Comparison of ENCODE assay signal across 16 cellular contexts in the genomic region with DNA sequence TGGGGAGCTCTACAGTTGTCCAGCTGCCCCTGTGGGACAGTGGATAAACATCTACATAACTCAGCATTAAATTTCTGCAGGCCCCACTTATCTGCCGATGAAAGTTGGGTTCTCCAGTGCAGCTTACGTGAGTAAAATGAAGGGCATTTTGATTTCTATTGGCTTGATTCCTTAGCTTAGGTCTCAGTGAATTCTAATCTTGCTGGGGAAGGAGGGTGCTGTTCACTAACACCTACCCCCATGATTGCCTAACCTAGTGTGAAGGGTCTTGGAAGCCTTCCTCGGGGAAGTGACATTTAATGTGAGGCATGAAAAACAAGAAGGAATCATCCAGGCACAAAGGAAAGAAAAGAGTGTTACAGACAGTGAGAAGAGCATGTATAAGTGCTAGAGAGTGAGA.
A peak's percentile ranks its signal among the peaks of the same experiment; 100 is the strongest.
DNase-seq lines count a peak whose midpoint lies in the region; ATAC-seq and TF ChIP-seq lines count a peak whose summit lies in the region.
"Had no signal": no experiment of that assay in that cellular context is flagged by ENCODE, and none has a peak within 500 bp of the region (broad histone marks: within the 10 kb centered on the region; RNA-seq: fewer than 3 reads in every experiment).

No MANE protein-coding gene starts in this region.

- H3K36me3 Mint-ChIP-seq in stimulated activated naive CD8-positive, alpha-beta T cell treated with anti-CD3 and anti-CD28 coated beads, Interleukin-15, Interleukin-2, amounts not matched to agents 100 ng/mL and 50 ng/mL, for 24 hours (ENCODE audit: low read depth), result peaks cover 34% of the 10 kb centered on the region
- H3K36me3 Mint-ChIP-seq in brain (peaks cover 61% of the 10 kb centered on the region), neural crest cell (ENCODE audit: low read depth) (peaks cover 14% of the 10 kb centered on the region)

- no peak for DNase-seq in stimulated activated naive CD8-positive, alpha-beta T cell treated with anti-CD3 and anti-CD28 coated beads, Interleukin-15, amount 100 ng/mL, for 72 hours
- no peak for DNase-seq in neural crest cell (ENCODE audit: low read depth, low spot score)
- no peak for DNase-seq in activated naive CD4-positive, alpha-beta T cell treated with anti-CD3 and anti-CD28 coated beads, Interleukin-2, amount 50 U/mL, for 16 hours
- no peak for DNase-seq in H4 (ENCODE audit: low spot score)
- DNase-seq in cerebellar nuclear complex (lab: John Stamatoyannopoulos, UW), result no peak
- DNase-seq: C1 segment of cervical spinal cord; Caco-2; CD4-positive, CD25-positive, alpha-beta regulatory T cell; CD8-positive, alpha-beta memory T cell; DMS153; DMS79; GDM1; GOT3 had no signal

- no peak for ATAC-seq in stimulated activated naive CD8-positive, alpha-beta T cell treated with anti-CD3 and anti-CD28 coated beads, Interleukin-15, amount 100 ng/mL, for 72 hours

- H3K4me3 Mint-ChIP-seq in stimulated activated naive CD8-positive, alpha-beta T cell treated with anti-CD3 and anti-CD28 coated beads, Interleukin-15, Interleukin-2, amounts not matched to agents 100 ng/mL and 50 ng/mL, for 24 hours, result no peak overlapping the region
- no peak overlapping the region for H3K4me3 Mint-ChIP-seq in stimulated activated naive CD8-positive, alpha-beta T cell treated with anti-CD3 and anti-CD28 coated beads, Interleukin-15, amount 100 ng/mL, for 72 hours
- H3K4me3 Mint-ChIP-seq in brain, result no peak overlapping the region
- H3K4me3 Mint-ChIP-seq in neural crest cell, result no peak overlapping the region
- H3K4me3 Mint-ChIP-seq: B cell; CD4-positive, CD25-positive, alpha-beta regulatory T cell; CD8-positive, alpha-beta memory T cell had no signal

- H3K27me3 Mint-ChIP-seq in stimulated activated naive CD8-positive, alpha-beta T cell treated with anti-CD3 and anti-CD28 coated beads, Interleukin-15, Interleukin-2, amounts not matched to agents 100 ng/mL and 50 ng/mL, for 24 hours, result no peaks in the 10 kb centered on the region
- no peaks in the 10 kb centered on the region for H3K27me3 Mint-ChIP-seq in stimulated activated naive CD8-positive, alpha-beta T cell treated with anti-CD3 and anti-CD28 coated beads, Interleukin-15, amount 100 ng/mL, for 72 hours
- H3K27me3 Mint-ChIP-seq in brain (peaks cover 2% of the 10 kb centered on the region), neural crest cell (ENCODE audit: low read depth) (no peaks in the 10 kb centered on the region)
- H3K27me3 Mint-ChIP-seq: B cell; CD4-positive, CD25-positive, alpha-beta regulatory T cell; CD8-positive, alpha-beta memory T cell had no signal

- peaks cover 4% of the 10 kb centered on the region for H3K9me3 Mint-ChIP-seq in stimulated activated naive CD8-positive, alpha-beta T cell treated with anti-CD3 and anti-CD28 coated beads, Interleukin-15, Interleukin-2, amounts not matched to agents 100 ng/mL and 50 ng/mL, for 24 hours
- H3K9me3 Mint-ChIP-seq in stimulated activated naive CD8-positive, alpha-beta T cell treated with anti-CD3 and anti-CD28 coated beads, Interleukin-15, amount 100 ng/mL, for 72 hours, result peaks cover 0 to 5% of the 10 kb centered on the region in 2 donors
- no peaks in the 10 kb centered on the region for H3K9me3 Mint-ChIP-seq in brain
- no peaks in the 10 kb centered on the region for H3K9me3 Mint-ChIP-seq in neural crest cell
- H3K9me3 Mint-ChIP-seq: CD8-positive, alpha-beta memory T cell had no signal

- TF ChIP-seq CTCF in brain (conservative IDR thresholded peaks at IDR 0.05), result no peak
- TF ChIP-seq CTCF in neural crest cell (conservative IDR thresholded peaks at IDR 0.05), result no peak

- peak overlapping the region; percentile 2 for H3K27ac Mint-ChIP-seq in stimulated activated naive CD8-positive, alpha-beta T cell treated with anti-CD3 and anti-CD28 coated beads, Interleukin-15, Interleukin-2, amounts not matched to agents 100 ng/mL and 50 ng/mL, for 24 hours
- H3K27ac Mint-ChIP-seq in stimulated activated naive CD8-positive, alpha-beta T cell treated with anti-CD3 and anti-CD28 coated beads, Interleukin-15, amount 100 ng/mL, for 72 hours, result no peak overlapping the region
- H3K27ac Mint-ChIP-seq in brain (peak overlapping the region in 3 of 5 experiments; percentile 1), neural crest cell (ENCODE audit: unreplicated experiment) (peak overlapping the region; percentile 13)
- H3K27ac Mint-ChIP-seq: B cell had no signal

- peaks cover 21% of the 10 kb centered on the region for H3K4me1 Mint-ChIP-seq in stimulated activated naive CD8-positive, alpha-beta T cell treated with anti-CD3 and anti-CD28 coated beads, Interleukin-15, Interleukin-2, amounts not matched to agents 100 ng/mL and 50 ng/mL, for 24 hours (ENCODE audit: low read depth)
- H3K4me1 Mint-ChIP-seq in stimulated activated naive CD8-positive, alpha-beta T cell treated with anti-CD3 and anti-CD28 coated beads, Interleukin-15, amount 100 ng/mL, for 72 hours, result peaks cover 30% of the 10 kb centered on the region
- H3K4me1 Mint-ChIP-seq in brain, result peaks cover 52% of the 10 kb centered on the region
- peaks cover under 1% of the 10 kb centered on the region for H3K4me1 Mint-ChIP-seq in neural crest cell

Comparison
In these comparisons a context has a peak if more than half of its experiments do, and no peak if none do; other contexts are left out.
1. H3K27ac Mint-ChIP-seq: peak in stimulated activated naive CD8-positive, alpha-beta T cell treated with anti-CD3 and anti-CD28 coated beads, Interleukin-15, Interleukin-2, amounts not matched to agents 100 ng/mL and 50 ng/mL, for 24 hours (single experiment), brain (3 of 5) and neural crest cell (single experiment); none in stimulated activated naive CD8-positive, alpha-beta T cell treated with anti-CD3 and anti-CD28 coated beads, Interleukin-15, amount 100 ng/mL, for 72 hours (0 of 2).